ENCODE assay signal across 1 cellular context in the genomic region with DNA sequence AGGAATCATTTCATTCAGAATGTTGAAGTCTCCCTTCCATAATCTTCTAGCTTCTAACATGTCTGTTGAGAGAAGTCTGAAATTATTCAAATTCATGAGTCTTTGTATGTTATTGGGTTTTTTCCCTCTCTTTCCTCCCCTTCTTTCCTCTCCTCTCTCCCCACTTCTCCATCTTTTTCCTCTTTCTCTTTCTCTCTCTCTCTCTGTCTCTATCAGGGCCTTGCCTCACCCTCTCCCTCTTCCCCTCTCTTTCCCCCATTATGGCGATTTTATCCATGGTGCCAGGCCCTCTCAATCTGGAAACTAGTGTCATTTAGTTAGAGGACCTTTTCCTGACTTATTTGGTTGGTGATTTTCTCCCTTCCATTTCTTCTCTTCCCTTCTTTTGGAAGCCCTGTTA.
TF ChIP-seq lines count a peak whose summit lies in the region.

No MANE protein-coding gene starts in this region.

TF ChIP-seq in K562, 482 proteins besides CTCF, POLR2A, EP300 and RAD21 (continued from another document and continues in another):
- TF ChIP-seq, protein P1, sequence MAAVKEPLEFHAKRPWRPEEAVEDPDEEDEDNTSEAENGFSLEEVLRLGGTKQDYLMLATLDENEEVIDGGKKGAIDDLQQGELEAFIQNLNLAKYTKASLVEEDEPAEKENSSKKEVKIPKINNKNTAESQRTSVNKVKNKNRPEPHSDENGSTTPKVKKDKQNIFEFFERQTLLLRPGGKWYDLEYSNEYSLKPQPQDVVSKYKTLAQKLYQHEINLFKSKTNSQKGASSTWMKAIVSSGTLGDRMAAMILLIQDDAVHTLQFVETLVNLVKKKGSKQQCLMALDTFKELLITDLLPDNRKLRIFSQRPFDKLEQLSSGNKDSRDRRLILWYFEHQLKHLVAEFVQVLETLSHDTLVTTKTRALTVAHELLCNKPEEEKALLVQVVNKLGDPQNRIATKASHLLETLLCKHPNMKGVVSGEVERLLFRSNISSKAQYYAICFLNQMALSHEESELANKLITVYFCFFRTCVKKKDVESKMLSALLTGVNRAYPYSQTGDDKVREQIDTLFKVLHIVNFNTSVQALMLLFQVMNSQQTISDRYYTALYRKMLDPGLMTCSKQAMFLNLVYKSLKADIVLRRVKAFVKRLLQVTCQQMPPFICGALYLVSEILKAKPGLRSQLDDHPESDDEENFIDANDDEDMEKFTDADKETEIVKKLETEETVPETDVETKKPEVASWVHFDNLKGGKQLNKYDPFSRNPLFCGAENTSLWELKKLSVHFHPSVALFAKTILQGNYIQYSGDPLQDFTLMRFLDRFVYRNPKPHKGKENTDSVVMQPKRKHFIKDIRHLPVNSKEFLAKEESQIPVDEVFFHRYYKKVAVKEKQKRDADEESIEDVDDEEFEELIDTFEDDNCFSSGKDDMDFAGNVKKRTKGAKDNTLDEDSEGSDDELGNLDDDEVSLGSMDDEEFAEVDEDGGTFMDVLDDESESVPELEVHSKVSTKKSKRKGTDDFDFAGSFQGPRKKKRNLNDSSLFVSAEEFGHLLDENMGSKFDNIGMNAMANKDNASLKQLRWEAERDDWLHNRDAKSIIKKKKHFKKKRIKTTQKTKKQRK (IDR thresholded peaks at IDR 0.05; ENCODE audit: borderline replicate concordance, low read depth, low read length): no peak
- TF ChIP-seq TAF9B (IDR thresholded peaks at IDR 0.05; ENCODE audit: partially characterized antibody) (no peak), ZNF224 (CRISPR knock-in tag; IDR thresholded peaks at IDR 0.05) (no peak), CBX2 (IDR thresholded peaks at IDR 0.05; ENCODE audit: insufficient read depth, low read length, poor library complexity, severe bottlenecking) (no peak), HDAC1 (IDR thresholded peaks at IDR 0.05) (0 out of 4 replicates have a peak, but pooled peaks of 1 of the 2 experiments have one; percentile 20), ILK (tag; IDR thresholded peaks at IDR 0.05; ENCODE audit: borderline replicate concordance, low read depth) (no peak), HMGN3 (IDR thresholded peaks at IDR 0.05; ENCODE audit: borderline replicate concordance, extremely low read depth, insufficient read length, low read depth, low read length) (no peak), EHMT2 (IDR thresholded peaks at IDR 0.05) (peak; percentile 77), DDX20 (tag; IDR thresholded peaks at IDR 0.05; ENCODE audit: low read depth) (no peak), KLF13 (tag; IDR thresholded peaks at IDR 0.05; ENCODE audit: borderline replicate concordance, low read depth) (no peak), TAF15 (IDR thresholded peaks at IDR 0.05; ENCODE audit: low read depth, low read length) (no peak), MTA1 (IDR thresholded peaks at IDR 0.05; ENCODE audit: borderline replicate concordance) (no peak), OTX1 (CRISPR knock-in tag; IDR thresholded peaks at IDR 0.05) (peak; percentile 95), ZNF12 (CRISPR knock-in tag; IDR thresholded peaks at IDR 0.05) (no peak), GATA2 (CRISPR knock-in tag; IDR thresholded peaks at IDR 0.05) (no peak), RAD51 (IDR thresholded peaks at IDR 0.05; ENCODE audit: borderline replicate concordance, low read depth) (no peak), ZNF75A (CRISPR knock-in tag; IDR thresholded peaks at IDR 0.05) (no peak), ELF4 (CRISPR knock-in tag; IDR thresholded peaks at IDR 0.05) (peak; percentile 55; the same call in 1 of the 2 replicates)
- TF ChIP-seq, protein P2, sequence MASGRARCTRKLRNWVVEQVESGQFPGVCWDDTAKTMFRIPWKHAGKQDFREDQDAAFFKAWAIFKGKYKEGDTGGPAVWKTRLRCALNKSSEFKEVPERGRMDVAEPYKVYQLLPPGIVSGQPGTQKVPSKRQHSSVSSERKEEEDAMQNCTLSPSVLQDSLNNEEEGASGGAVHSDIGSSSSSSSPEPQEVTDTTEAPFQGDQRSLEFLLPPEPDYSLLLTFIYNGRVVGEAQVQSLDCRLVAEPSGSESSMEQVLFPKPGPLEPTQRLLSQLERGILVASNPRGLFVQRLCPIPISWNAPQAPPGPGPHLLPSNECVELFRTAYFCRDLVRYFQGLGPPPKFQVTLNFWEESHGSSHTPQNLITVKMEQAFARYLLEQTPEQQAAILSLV (tag; IDR thresholded peaks at IDR 0.05): peak; percentile 52; the same call in 1 of the 2 replicates
- TF ChIP-seq, protein P3, sequence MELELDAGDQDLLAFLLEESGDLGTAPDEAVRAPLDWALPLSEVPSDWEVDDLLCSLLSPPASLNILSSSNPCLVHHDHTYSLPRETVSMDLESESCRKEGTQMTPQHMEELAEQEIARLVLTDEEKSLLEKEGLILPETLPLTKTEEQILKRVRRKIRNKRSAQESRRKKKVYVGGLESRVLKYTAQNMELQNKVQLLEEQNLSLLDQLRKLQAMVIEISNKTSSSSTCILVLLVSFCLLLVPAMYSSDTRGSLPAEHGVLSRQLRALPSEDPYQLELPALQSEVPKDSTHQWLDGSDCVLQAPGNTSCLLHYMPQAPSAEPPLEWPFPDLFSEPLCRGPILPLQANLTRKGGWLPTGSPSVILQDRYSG (tag; conservative IDR thresholded peaks at IDR 0.05; ENCODE audit: low read depth): no peak
- TF ChIP-seq, protein P4, sequence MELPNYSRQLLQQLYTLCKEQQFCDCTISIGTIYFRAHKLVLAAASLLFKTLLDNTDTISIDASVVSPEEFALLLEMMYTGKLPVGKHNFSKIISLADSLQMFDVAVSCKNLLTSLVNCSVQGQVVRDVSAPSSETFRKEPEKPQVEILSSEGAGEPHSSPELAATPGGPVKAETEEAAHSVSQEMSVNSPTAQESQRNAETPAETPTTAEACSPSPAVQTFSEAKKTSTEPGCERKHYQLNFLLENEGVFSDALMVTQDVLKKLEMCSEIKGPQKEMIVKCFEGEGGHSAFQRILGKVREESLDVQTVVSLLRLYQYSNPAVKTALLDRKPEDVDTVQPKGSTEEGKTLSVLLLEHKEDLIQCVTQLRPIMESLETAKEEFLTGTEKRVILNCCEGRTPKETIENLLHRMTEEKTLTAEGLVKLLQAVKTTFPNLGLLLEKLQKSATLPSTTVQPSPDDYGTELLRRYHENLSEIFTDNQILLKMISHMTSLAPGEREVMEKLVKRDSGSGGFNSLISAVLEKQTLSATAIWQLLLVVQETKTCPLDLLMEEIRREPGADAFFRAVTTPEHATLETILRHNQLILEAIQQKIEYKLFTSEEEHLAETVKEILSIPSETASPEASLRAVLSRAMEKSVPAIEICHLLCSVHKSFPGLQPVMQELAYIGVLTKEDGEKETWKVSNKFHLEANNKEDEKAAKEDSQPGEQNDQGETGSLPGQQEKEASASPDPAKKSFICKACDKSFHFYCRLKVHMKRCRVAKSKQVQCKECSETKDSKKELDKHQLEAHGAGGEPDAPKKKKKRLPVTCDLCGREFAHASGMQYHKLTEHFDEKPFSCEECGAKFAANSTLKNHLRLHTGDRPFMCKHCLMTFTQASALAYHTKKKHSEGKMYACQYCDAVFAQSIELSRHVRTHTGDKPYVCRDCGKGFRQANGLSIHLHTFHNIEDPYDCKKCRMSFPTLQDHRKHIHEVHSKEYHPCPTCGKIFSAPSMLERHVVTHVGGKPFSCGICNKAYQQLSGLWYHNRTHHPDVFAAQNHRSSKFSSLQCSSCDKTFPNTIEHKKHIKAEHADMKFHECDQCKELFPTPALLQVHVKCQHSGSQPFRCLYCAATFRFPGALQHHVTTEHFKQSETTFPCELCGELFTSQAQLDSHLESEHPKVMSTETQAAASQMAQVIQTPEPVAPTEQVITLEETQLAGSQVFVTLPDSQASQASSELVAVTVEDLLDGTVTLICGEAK (IDR thresholded peaks at IDR 0.05): no peak; the same call in 1 of the 2 replicates
- TF ChIP-seq, protein P4 (CRISPR knock-in tag; IDR thresholded peaks at IDR 0.05): no peak
- TF ChIP-seq, protein P5, sequence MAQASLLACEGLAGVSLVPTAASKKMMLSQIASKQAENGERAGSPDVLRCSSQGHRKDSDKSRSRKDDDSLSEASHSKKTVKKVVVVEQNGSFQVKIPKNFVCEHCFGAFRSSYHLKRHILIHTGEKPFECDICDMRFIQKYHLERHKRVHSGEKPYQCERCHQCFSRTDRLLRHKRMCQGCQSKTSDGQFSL (CRISPR knock-in tag; IDR thresholded peaks at IDR 0.05): no peak
- TF ChIP-seq, protein P5 (tag; IDR thresholded peaks at IDR 0.05): peak in 1 of 2 experiments; percentile 46; a peak in 1 of 4 replicates
- TF ChIP-seq, protein P6, sequence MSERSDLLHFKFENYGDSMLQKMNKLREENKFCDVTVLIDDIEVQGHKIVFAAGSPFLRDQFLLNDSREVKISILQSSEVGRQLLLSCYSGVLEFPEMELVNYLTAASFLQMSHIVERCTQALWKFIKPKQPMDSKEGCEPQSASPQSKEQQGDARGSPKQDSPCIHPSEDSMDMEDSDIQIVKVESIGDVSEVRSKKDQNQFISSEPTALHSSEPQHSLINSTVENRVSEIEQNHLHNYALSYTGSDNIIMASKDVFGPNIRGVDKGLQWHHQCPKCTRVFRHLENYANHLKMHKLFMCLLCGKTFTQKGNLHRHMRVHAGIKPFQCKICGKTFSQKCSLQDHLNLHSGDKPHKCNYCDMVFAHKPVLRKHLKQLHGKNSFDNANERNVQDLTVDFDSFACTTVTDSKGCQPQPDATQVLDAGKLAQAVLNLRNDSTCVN (CRISPR knock-in tag; IDR thresholded peaks at IDR 0.05): 0 out of 2 replicates have a peak, but pooled peaks have one; percentile 26
- TF ChIP-seq, protein P7, sequence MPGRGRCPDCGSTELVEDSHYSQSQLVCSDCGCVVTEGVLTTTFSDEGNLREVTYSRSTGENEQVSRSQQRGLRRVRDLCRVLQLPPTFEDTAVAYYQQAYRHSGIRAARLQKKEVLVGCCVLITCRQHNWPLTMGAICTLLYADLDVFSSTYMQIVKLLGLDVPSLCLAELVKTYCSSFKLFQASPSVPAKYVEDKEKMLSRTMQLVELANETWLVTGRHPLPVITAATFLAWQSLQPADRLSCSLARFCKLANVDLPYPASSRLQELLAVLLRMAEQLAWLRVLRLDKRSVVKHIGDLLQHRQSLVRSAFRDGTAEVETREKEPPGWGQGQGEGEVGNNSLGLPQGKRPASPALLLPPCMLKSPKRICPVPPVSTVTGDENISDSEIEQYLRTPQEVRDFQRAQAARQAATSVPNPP (IDR thresholded peaks at IDR 0.05; ENCODE audit: borderline replicate concordance, insufficient read depth, insufficient read length): no peak
- TF ChIP-seq, protein P8, sequence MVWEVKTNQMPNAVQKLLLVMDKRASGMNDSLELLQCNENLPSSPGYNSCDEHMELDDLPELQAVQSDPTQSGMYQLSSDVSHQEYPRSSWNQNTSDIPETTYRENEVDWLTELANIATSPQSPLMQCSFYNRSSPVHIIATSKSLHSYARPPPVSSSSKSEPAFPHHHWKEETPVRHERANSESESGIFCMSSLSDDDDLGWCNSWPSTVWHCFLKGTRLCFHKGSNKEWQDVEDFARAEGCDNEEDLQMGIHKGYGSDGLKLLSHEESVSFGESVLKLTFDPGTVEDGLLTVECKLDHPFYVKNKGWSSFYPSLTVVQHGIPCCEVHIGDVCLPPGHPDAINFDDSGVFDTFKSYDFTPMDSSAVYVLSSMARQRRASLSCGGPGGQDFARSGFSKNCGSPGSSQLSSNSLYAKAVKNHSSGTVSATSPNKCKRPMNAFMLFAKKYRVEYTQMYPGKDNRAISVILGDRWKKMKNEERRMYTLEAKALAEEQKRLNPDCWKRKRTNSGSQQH (CRISPR knock-in tag; IDR thresholded peaks at IDR 0.05): 0 out of 2 replicates have a peak, but pooled peaks have one; percentile 35
- TF ChIP-seq, protein P9, sequence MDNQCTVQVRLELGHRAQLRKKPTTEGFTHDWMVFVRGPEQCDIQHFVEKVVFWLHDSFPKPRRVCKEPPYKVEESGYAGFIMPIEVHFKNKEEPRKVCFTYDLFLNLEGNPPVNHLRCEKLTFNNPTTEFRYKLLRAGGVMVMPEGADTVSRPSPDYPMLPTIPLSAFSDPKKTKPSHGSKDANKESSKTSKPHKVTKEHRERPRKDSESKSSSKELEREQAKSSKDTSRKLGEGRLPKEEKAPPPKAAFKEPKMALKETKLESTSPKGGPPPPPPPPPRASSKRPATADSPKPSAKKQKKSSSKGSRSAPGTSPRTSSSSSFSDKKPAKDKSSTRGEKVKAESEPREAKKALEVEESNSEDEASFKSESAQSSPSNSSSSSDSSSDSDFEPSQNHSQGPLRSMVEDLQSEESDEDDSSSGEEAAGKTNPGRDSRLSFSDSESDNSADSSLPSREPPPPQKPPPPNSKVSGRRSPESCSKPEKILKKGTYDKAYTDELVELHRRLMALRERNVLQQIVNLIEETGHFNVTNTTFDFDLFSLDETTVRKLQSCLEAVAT (IDR thresholded peaks at IDR 0.05): peak in 1 of 2 experiments; percentile 43; a peak in 1 of 4 replicates
- TF ChIP-seq, protein P10, sequence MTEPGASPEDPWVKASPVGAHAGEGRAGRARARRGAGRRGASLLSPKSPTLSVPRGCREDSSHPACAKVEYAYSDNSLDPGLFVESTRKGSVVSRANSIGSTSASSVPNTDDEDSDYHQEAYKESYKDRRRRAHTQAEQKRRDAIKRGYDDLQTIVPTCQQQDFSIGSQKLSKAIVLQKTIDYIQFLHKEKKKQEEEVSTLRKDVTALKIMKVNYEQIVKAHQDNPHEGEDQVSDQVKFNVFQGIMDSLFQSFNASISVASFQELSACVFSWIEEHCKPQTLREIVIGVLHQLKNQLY (CRISPR knock-in tag; conservative IDR thresholded peaks at IDR 0.05): no peak
- TF ChIP-seq, protein P11, sequence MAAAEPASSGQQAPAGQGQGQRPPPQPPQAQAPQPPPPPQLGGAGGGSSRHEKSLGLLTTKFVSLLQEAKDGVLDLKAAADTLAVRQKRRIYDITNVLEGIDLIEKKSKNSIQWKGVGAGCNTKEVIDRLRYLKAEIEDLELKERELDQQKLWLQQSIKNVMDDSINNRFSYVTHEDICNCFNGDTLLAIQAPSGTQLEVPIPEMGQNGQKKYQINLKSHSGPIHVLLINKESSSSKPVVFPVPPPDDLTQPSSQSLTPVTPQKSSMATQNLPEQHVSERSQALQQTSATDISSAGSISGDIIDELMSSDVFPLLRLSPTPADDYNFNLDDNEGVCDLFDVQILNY (CRISPR knock-in tag; IDR thresholded peaks at IDR 0.05): no peak
